In the genomic region with DNA sequence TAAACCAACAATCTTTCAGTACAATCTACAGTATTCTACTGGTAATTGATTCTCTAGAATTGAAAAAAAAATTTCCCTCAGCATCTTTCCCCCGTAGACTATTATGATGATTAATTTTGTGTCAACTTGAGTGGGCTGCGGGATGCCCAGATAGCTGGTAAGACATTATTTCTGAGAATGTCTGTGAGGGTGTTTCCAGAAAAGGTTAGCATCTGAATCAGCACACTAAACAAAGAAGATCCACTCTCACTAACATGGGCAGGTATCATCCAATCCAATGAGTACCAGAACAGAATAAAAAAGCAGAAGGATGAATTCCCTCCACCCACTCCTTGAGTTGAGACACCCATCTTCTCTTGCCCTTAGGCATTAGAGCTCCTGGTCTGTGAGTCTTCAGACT, we compare ENCODE assay signal across 16 cellular contexts.
DNase-seq lines count a peak whose midpoint lies in the region; ATAC-seq lines count a peak whose summit lies in the region.
"Had no signal": no experiment of that assay in that cellular context is flagged by ENCODE, and none has a peak within 500 bp of the region (broad histone marks: within the 10 kb centered on the region; RNA-seq: fewer than 3 reads in every experiment).

No MANE protein-coding gene starts in this region.

- H3K4me1 Mint-ChIP-seq in activated T-cell treated with anti-CD3 and anti-CD28 coated beads, Interleukin-2, amount 50 U/mL, for 24 hours (ENCODE audit: low read depth) = peaks cover 15% of the 10 kb centered on the region
- H3K4me1 Mint-ChIP-seq in T-helper 2 cell treated with Interferon-gamma antibody and Interleukin-4, amounts not matched to agents 5 μg/mL and 100 μg/mL, for 36 hours (ENCODE audit: low read depth) = peaks cover 5% of the 10 kb centered on the region
- H3K4me1 Mint-ChIP-seq in activated T-helper 17 cell treated with anti-CD3 and anti-CD28 coated beads, Interleukin-2, amount 50 U/mL, for 72 hours = peaks cover 12% of the 10 kb centered on the region
- peaks cover 28% of the 10 kb centered on the region for H3K4me1 Mint-ChIP-seq in stimulated activated effector memory CD8-positive, alpha-beta T cell treated with anti-CD3 and anti-CD28 coated beads, Interleukin-12 subunit alpha, Interleukin-12 subunit beta, amount 100 ng/mL, for 72 hours

- H3K9me3 Mint-ChIP-seq in activated T-cell treated with anti-CD3 and anti-CD28 coated beads, Interleukin-2, amount 50 U/mL, for 24 hours = peaks cover 6% of the 10 kb centered on the region
- H3K9me3 Mint-ChIP-seq in T-helper 2 cell treated with Interferon-gamma antibody and Interleukin-4, amounts not matched to agents 5 μg/mL and 100 μg/mL, for 36 hours = peaks cover 20% of the 10 kb centered on the region
- no peaks in the 10 kb centered on the region for H3K9me3 Mint-ChIP-seq in activated T-helper 17 cell treated with anti-CD3 and anti-CD28 coated beads, Interleukin-2, amount 50 U/mL, for 72 hours
- H3K9me3 Mint-ChIP-seq in stimulated activated effector memory CD8-positive, alpha-beta T cell treated with anti-CD3 and anti-CD28 coated beads, Interleukin-12 subunit alpha, Interleukin-12 subunit beta, amount 100 ng/mL, for 72 hours = peaks cover 10% of the 10 kb centered on the region

- DNase-seq in activated T-cell treated with anti-CD3 and anti-CD28 coated beads, Interleukin-2, amount 50 U/mL, for 24 hours = no peak
- DNase-seq in activated T-cell treated with anti-CD3 and anti-CD28 coated beads, Interleukin-2, amount 50 U/mL, for 1 hour = no peak
- DNase-seq in T-helper 2 cell treated with Interferon-gamma antibody and Interleukin-4, amounts not matched to agents 5 μg/mL and 100 μg/mL, for 36 hours (ENCODE audit: low spot score) = peak; percentile 53
- DNase-seq in stimulated activated effector memory CD8-positive, alpha-beta T cell treated with anti-CD3 and anti-CD28 coated beads, Interleukin-12 subunit alpha, Interleukin-12 subunit beta, amount 100 ng/mL, for 72 hours (ENCODE audit: low spot score in 2 of 2) = peak; percentile 9 to 61
- no peak for DNase-seq in NCI-H345 treated with DMSO at 0.1 percent for 48 hours (lab: John Stamatoyannopoulos, UW; ENCODE audit: unreplicated experiment)
- DNase-seq: ACHN; CD4-positive, CD25-positive, alpha-beta regulatory T cell; MG63; NCI-H1092 treated with DMSO at 0.1 percent for 48 hours; NCI-H1694 treated with DMSO at 0.1 percent for 48 hours; NCI-H345; NCI-H69; PC-9 had no signal

- H3K4me3 Mint-ChIP-seq in activated T-cell treated with anti-CD3 and anti-CD28 coated beads, Interleukin-2, amount 50 U/mL, for 24 hours = no peak overlapping the region
- no peak overlapping the region for H3K4me3 Mint-ChIP-seq in T-helper 2 cell treated with Interferon-gamma antibody and Interleukin-4, amounts not matched to agents 5 μg/mL and 100 μg/mL, for 36 hours
- H3K4me3 Mint-ChIP-seq in activated T-helper 17 cell treated with anti-CD3 and anti-CD28 coated beads, Interleukin-2, amount 50 U/mL, for 72 hours = peak overlapping the region; percentile 10
- H3K4me3 Mint-ChIP-seq in stimulated activated effector memory CD8-positive, alpha-beta T cell treated with anti-CD3 and anti-CD28 coated beads, Interleukin-12 subunit alpha, Interleukin-12 subunit beta, amount 100 ng/mL, for 72 hours = peak overlapping the region; percentile 6
- H3K4me3 Mint-ChIP-seq: CD4-positive, CD25-positive, alpha-beta regulatory T cell had no signal

- H3K36me3 Mint-ChIP-seq in activated T-cell treated with anti-CD3 and anti-CD28 coated beads, Interleukin-2, amount 50 U/mL, for 24 hours (ENCODE audit: low read depth) = peaks cover 76% of the 10 kb centered on the region
- H3K36me3 Mint-ChIP-seq in T-helper 2 cell treated with Interferon-gamma antibody and Interleukin-4, amounts not matched to agents 5 μg/mL and 100 μg/mL, for 36 hours (ENCODE audit: low read depth) = peaks cover 21% of the 10 kb centered on the region
- peaks cover 51% of the 10 kb centered on the region for H3K36me3 Mint-ChIP-seq in activated T-helper 17 cell treated with anti-CD3 and anti-CD28 coated beads, Interleukin-2, amount 50 U/mL, for 72 hours (ENCODE audit: low read depth)
- H3K36me3 Mint-ChIP-seq in stimulated activated effector memory CD8-positive, alpha-beta T cell treated with anti-CD3 and anti-CD28 coated beads, Interleukin-12 subunit alpha, Interleukin-12 subunit beta, amount 100 ng/mL, for 72 hours = peaks cover 32% of the 10 kb centered on the region

- no peaks in the 10 kb centered on the region for H3K27me3 Mint-ChIP-seq in activated T-cell treated with anti-CD3 and anti-CD28 coated beads, Interleukin-2, amount 50 U/mL, for 24 hours
- H3K27me3 Mint-ChIP-seq in T-helper 2 cell treated with Interferon-gamma antibody and Interleukin-4, amounts not matched to agents 5 μg/mL and 100 μg/mL, for 36 hours (ENCODE audit: low read depth) = no peaks in the 10 kb centered on the region
- no peaks in the 10 kb centered on the region for H3K27me3 Mint-ChIP-seq in activated T-helper 17 cell treated with anti-CD3 and anti-CD28 coated beads, Interleukin-2, amount 50 U/mL, for 72 hours
- H3K27me3 Mint-ChIP-seq: CD4-positive, CD25-positive, alpha-beta regulatory T cell had no signal

- peak; percentile 95 for ATAC-seq in activated T-helper 17 cell treated with anti-CD3 and anti-CD28 coated beads, Interleukin-2, amount 50 U/mL, for 72 hours (replicated peaks)
- ATAC-seq in stimulated activated effector memory CD8-positive, alpha-beta T cell treated with anti-CD3 and anti-CD28 coated beads, Interleukin-12 subunit alpha, Interleukin-12 subunit beta, amount 100 ng/mL, for 72 hours = peak; percentile 98
- ATAC-seq in HG02763 (IDR thresholded peaks at IDR 0.05; ENCODE audit: unreplicated experiment) = no peak
- ATAC-seq: HepG2 had no signal

- H3K27ac Mint-ChIP-seq in activated T-cell treated with anti-CD3 and anti-CD28 coated beads, Interleukin-2, amount 50 U/mL, for 24 hours = peak overlapping the region; percentile 76
- H3K27ac Mint-ChIP-seq in T-helper 2 cell treated with Interferon-gamma antibody and Interleukin-4, amounts not matched to agents 5 μg/mL and 100 μg/mL, for 36 hours = no peak overlapping the region
- peak overlapping the region; percentile 59 for H3K27ac Mint-ChIP-seq in activated T-helper 17 cell treated with anti-CD3 and anti-CD28 coated beads, Interleukin-2, amount 50 U/mL, for 72 hours
- H3K27ac Mint-ChIP-seq in stimulated activated effector memory CD8-positive, alpha-beta T cell treated with anti-CD3 and anti-CD28 coated beads, Interleukin-12 subunit alpha, Interleukin-12 subunit beta, amount 100 ng/mL, for 72 hours = peak overlapping the region; percentile 81
- H3K27ac Mint-ChIP-seq: CD4-positive, CD25-positive, alpha-beta regulatory T cell had no signal

Comparison
In these comparisons a context has a peak if more than half of its experiments do, and no peak if none do; other contexts are left out.
1. DNase-seq: peak in T-helper 2 cell treated with Interferon-gamma antibody and Interleukin-4, amounts not matched to agents 5 μg/mL and 100 μg/mL, for 36 hours (single experiment) and stimulated activated effector memory CD8-positive, alpha-beta T cell treated with anti-CD3 and anti-CD28 coated beads, Interleukin-12 subunit alpha, Interleukin-12 subunit beta, amount 100 ng/mL, for 72 hours (2 of 2); none in activated T-cell treated with anti-CD3 and anti-CD28 coated beads, Interleukin-2, amount 50 U/mL, for 24 hours (single experiment), activated T-cell treated with anti-CD3 and anti-CD28 coated beads, Interleukin-2, amount 50 U/mL, for 1 hour (single experiment) and NCI-H345 treated with DMSO at 0.1 percent for 48 hours (single experiment).
2. H3K4me3 Mint-ChIP-seq: peak in activated T-helper 17 cell treated with anti-CD3 and anti-CD28 coated beads, Interleukin-2, amount 50 U/mL, for 72 hours (single experiment) and stimulated activated effector memory CD8-positive, alpha-beta T cell treated with anti-CD3 and anti-CD28 coated beads, Interleukin-12 subunit alpha, Interleukin-12 subunit beta, amount 100 ng/mL, for 72 hours (single experiment); none in activated T-cell treated with anti-CD3 and anti-CD28 coated beads, Interleukin-2, amount 50 U/mL, for 24 hours (single experiment) and T-helper 2 cell treated with Interferon-gamma antibody and Interleukin-4, amounts not matched to agents 5 μg/mL and 100 μg/mL, for 36 hours (single experiment).